11 cellular contexts compared by ENCODE assay signal in the genomic region with DNA sequence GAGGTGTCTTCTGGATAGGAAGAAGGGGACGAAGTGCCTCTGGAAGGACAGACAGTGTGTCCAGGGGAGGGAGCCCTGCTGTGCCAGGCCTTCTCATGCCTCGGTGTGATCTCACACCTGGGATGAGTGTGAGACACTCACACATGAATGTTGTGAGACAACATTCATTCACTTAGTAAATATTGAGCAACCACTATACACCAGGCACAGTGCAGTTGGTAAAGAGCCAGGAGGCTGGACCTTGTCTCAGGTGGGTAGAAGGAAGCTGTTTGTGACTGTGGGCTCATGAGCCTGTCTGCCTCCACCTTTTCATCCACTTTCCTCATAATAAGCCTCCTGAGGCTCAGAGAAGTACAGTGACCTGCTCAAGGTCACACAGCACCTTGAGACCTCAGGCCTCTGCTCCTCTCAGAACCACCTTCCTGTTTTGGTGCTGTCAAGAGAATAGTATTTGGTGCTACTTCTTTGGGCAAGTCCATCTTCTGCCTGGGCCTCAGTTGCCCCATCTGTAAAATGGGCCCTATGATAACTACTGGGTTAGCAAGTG. TPM values are rescaled to one million over a fixed set of nuclear protein-coding genes. Genes with fewer than 3 reads are reported as not detected.
DNase-seq lines count a peak whose midpoint lies in the region; ATAC-seq, FAIRE-seq and TF ChIP-seq lines count a peak whose summit lies in the region.
"Had no signal": no experiment of that assay in that cellular context is flagged by ENCODE, and none has a peak within 500 bp of the region (broad histone marks: within the 10 kb centered on the region; RNA-seq: fewer than 3 reads in every experiment).

No MANE protein-coding gene starts in this region.

- H3K27ac ChIP-seq in transverse colon (no peak overlapping the region), coronary artery (no peak overlapping the region)

- DNase-seq in activated naive CD4-positive, alpha-beta T cell treated with Interleukin-2 at 50 U/mL for 16 hours: no peak
- no peak for DNase-seq in activated CD8-positive, alpha-beta T cell treated with anti-CD3 and anti-CD28 coated beads, Interleukin-2, amount 10 ng/mL, durations not matched to agents 7 days and 5 days
- DNase-seq in left colon: peak in 1 of 2 donors; percentile 71
- peak; percentile 58 for DNase-seq in transverse colon
- DNase-seq in coronary artery (ENCODE audit: low spot score): no peak
- DNase-seq in D721Med (ENCODE audit: insufficient read length, low spot score): no peak
- no peak for DNase-seq in activated gamma-delta T cell (lab: John Stamatoyannopoulos, UW)
- DNase-seq: head of caudate nucleus, KG1 had no signal

- no peak for ATAC-seq in activated CD8-positive, alpha-beta T cell treated with anti-CD3 and anti-CD28 coated beads, Interleukin-2, amount 10 ng/mL, durations not matched to agents 7 days and 5 days
- peak; percentile 63 for ATAC-seq in left colon

- no peaks in the 10 kb centered on the region for H3K9me3 Mint-ChIP-seq in activated naive CD4-positive, alpha-beta T cell treated with anti-CD3 and anti-CD28 coated beads, Interleukin-2, amount 50 U/mL, for 24 hours
- no peaks in the 10 kb centered on the region for H3K9me3 Mint-ChIP-seq in activated CD8-positive, alpha-beta T cell treated with anti-CD3 and anti-CD28 coated beads, Interleukin-2, amount 10 ng/mL, durations not matched to agents 7 days and 5 days (ENCODE audit: insufficient read depth)
- H3K9me3 Mint-ChIP-seq: nephron had no signal

- TF ChIP-seq CTCF in transverse colon (IDR thresholded peaks at IDR 0.05): no peak
- no peak for TF ChIP-seq CTCF in coronary artery (IDR thresholded peaks at IDR 0.05)
- TF ChIP-seq CTCF in D721Med (IDR thresholded peaks at IDR 0.05; ENCODE audit: insufficient read depth, missing control alignments): no peak

- POLR2A ChIA-PET in activated CD8-positive, alpha-beta T cell treated with anti-CD3 and anti-CD28 coated beads, Interleukin-2, amount 10 ng/mL, durations not matched to agents 7 days and 5 days (lab: Charles Lee): interaction anchor here (4.1 kb wide), 1 partner anchor 21 kb away, joined by 17 read pairs; the partner anchor contains the start of gene SLC6A6

- FAIRE-seq in D721Med (lab: Jason Lieb, UNC): no peak

- in situ Hi-C loops in transverse colon (cut with MboI; ENCODE audit: low pct_ligation_motif_present in 1 of 4, low pct_unique_long_range_greater_than_20kb in 1 of 4, low sequenced_read_pairs in 3 of 4): no loop called here

- WGBS in transverse colon (ENCODE audit: low coverage in 1 of 2), 2 donors: 50 to 54% methylated on average over 2 of the region's 2 CpGs

- CTCF ChIA-PET in activated CD8-positive, alpha-beta T cell treated with anti-CD3 and anti-CD28 coated beads, Interleukin-2, amount 10 ng/mL, durations not matched to agents 7 days and 5 days (lab: Charles Lee): interaction anchor here (1.1 to 3.6 kb wide), 4 partner anchors 10 to 45 kb away, joined by 3 to 13 read pairs (median 6); no protein-coding TSS in a partner anchor

- H3K27me3 Mint-ChIP-seq in activated naive CD4-positive, alpha-beta T cell treated with anti-CD3 and anti-CD28 coated beads, Interleukin-2, amount 50 U/mL, for 24 hours: no peaks in the 10 kb centered on the region
- H3K27me3 Mint-ChIP-seq in activated CD8-positive, alpha-beta T cell treated with anti-CD3 and anti-CD28 coated beads, Interleukin-2, amount 10 ng/mL, durations not matched to agents 7 days and 5 days (ENCODE audit: low read depth): no peaks in the 10 kb centered on the region

- TF ChIP-seq EP300 in transverse colon (IDR thresholded peaks at IDR 0.05; ENCODE audit: low read depth): no peak

- H3K27me3 ChIP-seq in transverse colon: no peaks in the 10 kb centered on the region

- H3K36me3 Mint-ChIP-seq in activated naive CD4-positive, alpha-beta T cell treated with anti-CD3 and anti-CD28 coated beads, Interleukin-2, amount 50 U/mL, for 24 hours: peaks cover 8% of the 10 kb centered on the region
- peaks cover 15% of the 10 kb centered on the region for H3K36me3 Mint-ChIP-seq in activated CD8-positive, alpha-beta T cell treated with anti-CD3 and anti-CD28 coated beads, Interleukin-2, amount 10 ng/mL, durations not matched to agents 7 days and 5 days (ENCODE audit: low read depth)

- H3K27ac Mint-ChIP-seq in activated naive CD4-positive, alpha-beta T cell treated with anti-CD3 and anti-CD28 coated beads, Interleukin-2, amount 50 U/mL, for 24 hours: peak overlapping the region; percentile 81
- H3K27ac Mint-ChIP-seq in activated CD8-positive, alpha-beta T cell treated with anti-CD3 and anti-CD28 coated beads, Interleukin-2, amount 10 ng/mL, durations not matched to agents 7 days and 5 days: peak overlapping the region; percentile 82

- no peaks in the 10 kb centered on the region for H3K9me3 ChIP-seq in transverse colon

- H3K4me1 ChIP-seq in transverse colon: peaks cover 0 to 46% (median 6%) of the 10 kb centered on the region in 4 donors

- H3K36me3 ChIP-seq in transverse colon: no peaks in the 10 kb centered on the region

- intact Hi-C loops in left colon (cut with DNase I, micrococcal nuclease) (no loop called here), transverse colon (cut with DNase I; ENCODE audit: low total_unique reads) (no loop called here)

- peaks cover 61% of the 10 kb centered on the region for H3K4me1 Mint-ChIP-seq in activated naive CD4-positive, alpha-beta T cell treated with anti-CD3 and anti-CD28 coated beads, Interleukin-2, amount 50 U/mL, for 24 hours
- peaks cover 64% of the 10 kb centered on the region for H3K4me1 Mint-ChIP-seq in activated CD8-positive, alpha-beta T cell treated with anti-CD3 and anti-CD28 coated beads, Interleukin-2, amount 10 ng/mL, durations not matched to agents 7 days and 5 days (ENCODE audit: low read depth)

- no peak overlapping the region for H3K4me3 Mint-ChIP-seq in activated naive CD4-positive, alpha-beta T cell treated with anti-CD3 and anti-CD28 coated beads, Interleukin-2, amount 50 U/mL, for 24 hours
- no peak overlapping the region for H3K4me3 Mint-ChIP-seq in activated CD8-positive, alpha-beta T cell treated with anti-CD3 and anti-CD28 coated beads, Interleukin-2, amount 10 ng/mL, durations not matched to agents 7 days and 5 days
- H3K4me3 Mint-ChIP-seq: nephron had no signal

- TF ChIP-seq POLR2A in transverse colon (IDR thresholded peaks at IDR 0.05): no peak

- H3K4me3 ChIP-seq in transverse colon (no peak overlapping the region), coronary artery (no peak overlapping the region)

RNA-seq across cellular contexts. Expression of gene SLC6A6, which starts 20.9 kb away (rescaled TPM):
- total RNA-seq in activated CD8-positive, alpha-beta T cell treated with anti-CD3 and anti-CD28 coated beads, Interleukin-2, amount 10 ng/mL, durations not matched to agents 7 days and 5 days: 10 to 100 TPM; 36.8 to 37.9 TPM
- 1 to 10 TPM; 6.7 to 8.3 TPM for total RNA-seq in left colon
- 10 to 100 TPM in 1 of 4 donors, 1 to 10 TPM in 3; 4.4 to 10.5 (median 7.7) TPM for total RNA-seq in transverse colon
